Comparison of ENCODE assay signal across 24 cellular contexts in the genomic region with DNA sequence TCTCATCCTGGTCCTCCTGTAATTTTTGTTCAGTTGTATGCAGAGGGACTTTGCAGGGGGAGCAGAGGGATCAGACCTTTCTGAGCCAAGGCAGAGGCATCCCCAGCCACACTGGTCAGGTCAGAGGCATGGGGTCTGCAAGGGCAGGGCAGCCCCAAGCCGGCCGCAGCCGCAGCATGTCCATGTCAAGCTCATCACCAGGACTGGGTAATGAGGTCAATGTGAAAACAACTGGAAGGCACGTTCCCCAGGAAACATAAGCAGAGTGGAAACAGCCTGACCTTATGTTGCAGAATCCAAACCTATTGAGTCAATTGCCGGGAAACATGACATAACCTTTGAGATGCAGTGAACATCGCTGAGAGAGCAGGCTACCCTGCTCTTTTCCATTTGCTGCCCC.
"Had no signal": no experiment of that assay in that cellular context is flagged by ENCODE, and none has a peak within 500 bp of the region (broad histone marks: within the 10 kb centered on the region; RNA-seq: fewer than 3 reads in every experiment).

No MANE protein-coding gene starts in this region.

- H3K36me3 ChIP-seq: colonic mucosa, esophagus muscularis mucosa, esophagus squamous epithelium, gastrocnemius medialis, gastroesophageal sphincter, heart left ventricle, heart right ventricle had no signal

- DNase-seq: colonic mucosa; cortex of kidney; dermis blood vessel endothelial cell; dorsolateral prefrontal cortex; effector CD4-positive, alpha-beta T cell; effector CD8-positive, alpha-beta T cell; effector memory CD4-positive, alpha-beta T cell; effector memory CD8-positive, alpha-beta T cell; endodermal cell; erythroblast; esophagus squamous epithelium; foreskin fibroblast; foreskin keratinocyte; foreskin melanocyte; gastrocnemius medialis; glutamatergic neuron; head of caudate nucleus; heart left ventricle; heart right ventricle had no signal

- H3K4me3 ChIP-seq: colonic mucosa, coronary artery, dorsolateral prefrontal cortex, esophagus muscularis mucosa, esophagus squamous epithelium, gastrocnemius medialis, gastroesophageal sphincter, heart left ventricle, heart right ventricle had no signal

- H3K27me3 ChIP-seq: colonic mucosa, esophagus muscularis mucosa, foreskin keratinocyte, gastrocnemius medialis, gastroesophageal sphincter had no signal

- ATAC-seq: effector memory CD8-positive, alpha-beta T cell; foreskin keratinocyte; gastrocnemius medialis; gastroesophageal sphincter; heart left ventricle; heart right ventricle had no signal

- H3K27ac Mint-ChIP-seq: dendritic cell treated with granulocyte-macrophage colony-stimulating factor and Interleukin-4, amounts not matched to agents 40 ng/mL and 50 ng/mL, for 4 days; effector memory CD8-positive, alpha-beta T cell; endodermal cell had no signal

- H3K27me3 Mint-ChIP-seq: dendritic cell treated with granulocyte-macrophage colony-stimulating factor and Interleukin-4, amounts not matched to agents 40 ng/mL and 50 ng/mL, for 4 days had no signal

- H3K4me3 Mint-ChIP-seq: dendritic cell treated with granulocyte-macrophage colony-stimulating factor and Interleukin-4, amounts not matched to agents 40 ng/mL and 50 ng/mL, for 4 days; effector memory CD8-positive, alpha-beta T cell; endodermal cell had no signal

- H3K4me1 ChIP-seq: colonic mucosa, esophagus muscularis mucosa, foreskin keratinocyte, gastrocnemius medialis, gastroesophageal sphincter, heart left ventricle, heart right ventricle had no signal

- H3K27ac ChIP-seq: colonic mucosa, coronary artery, dorsolateral prefrontal cortex, epithelial cell of prostate, esophagus muscularis mucosa, esophagus squamous epithelium, foreskin keratinocyte, gastrocnemius medialis, gastroesophageal sphincter, heart left ventricle, heart right ventricle had no signal

- H3K9me3 ChIP-seq: colonic mucosa, esophagus muscularis mucosa, esophagus squamous epithelium, gastrocnemius medialis, gastroesophageal sphincter, heart left ventricle had no signal

- H3K4me1 Mint-ChIP-seq: endodermal cell had no signal
